Comparison of ENCODE assay signal across 2 cellular contexts in the genomic region with DNA sequence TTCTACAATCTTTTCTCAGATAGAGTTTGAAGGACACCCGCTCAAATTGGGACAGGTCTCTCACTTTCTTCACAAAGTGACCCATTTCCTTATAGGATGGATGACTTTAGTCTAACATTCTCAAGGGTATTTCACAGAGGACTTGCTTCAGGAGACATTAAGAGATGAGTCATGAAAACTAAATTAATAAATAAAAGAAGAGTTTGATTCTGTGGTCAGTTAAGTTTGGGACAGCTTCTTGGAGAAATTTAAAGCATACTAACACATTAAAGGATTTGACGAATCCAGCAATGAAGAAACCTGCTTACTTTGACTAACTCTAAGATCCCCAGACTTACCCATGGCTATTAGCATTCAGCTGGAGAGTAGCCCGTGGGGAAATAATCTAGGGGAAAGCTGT.
TF ChIP-seq lines count a peak whose summit lies in the region.

No MANE protein-coding gene starts in this region.

TF ChIP-seq in GM23338, 12 proteins besides CTCF, POLR2A, EP300 and RAD21:
- TF ChIP-seq EZH2phosphoT487 (IDR thresholded peaks at IDR 0.05; ENCODE audit: unreplicated experiment), result no peak

TF ChIP-seq in H1, 55 proteins besides CTCF, POLR2A, EP300 and RAD21:
- TF ChIP-seq SRF (IDR thresholded peaks at IDR 0.05; ENCODE audit: low read depth, low read length) (no peak), CBX5 (IDR thresholded peaks at IDR 0.05; ENCODE audit: low read depth, low read length) (no peak), BCL11A (IDR thresholded peaks at IDR 0.05; ENCODE audit: low read depth in 2 of 2, low read length in 2 of 2) (no peak), TEAD4 (IDR thresholded peaks at IDR 0.05; ENCODE audit: low read depth, low read length) (no peak)
- TF ChIP-seq, protein P1, sequence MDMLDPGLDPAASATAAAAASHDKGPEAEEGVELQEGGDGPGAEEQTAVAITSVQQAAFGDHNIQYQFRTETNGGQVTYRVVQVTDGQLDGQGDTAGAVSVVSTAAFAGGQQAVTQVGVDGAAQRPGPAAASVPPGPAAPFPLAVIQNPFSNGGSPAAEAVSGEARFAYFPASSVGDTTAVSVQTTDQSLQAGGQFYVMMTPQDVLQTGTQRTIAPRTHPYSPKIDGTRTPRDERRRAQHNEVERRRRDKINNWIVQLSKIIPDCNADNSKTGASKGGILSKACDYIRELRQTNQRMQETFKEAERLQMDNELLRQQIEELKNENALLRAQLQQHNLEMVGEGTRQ (IDR thresholded peaks at IDR 0.05; ENCODE audit: low read length), result no peak
